In the genomic region with DNA sequence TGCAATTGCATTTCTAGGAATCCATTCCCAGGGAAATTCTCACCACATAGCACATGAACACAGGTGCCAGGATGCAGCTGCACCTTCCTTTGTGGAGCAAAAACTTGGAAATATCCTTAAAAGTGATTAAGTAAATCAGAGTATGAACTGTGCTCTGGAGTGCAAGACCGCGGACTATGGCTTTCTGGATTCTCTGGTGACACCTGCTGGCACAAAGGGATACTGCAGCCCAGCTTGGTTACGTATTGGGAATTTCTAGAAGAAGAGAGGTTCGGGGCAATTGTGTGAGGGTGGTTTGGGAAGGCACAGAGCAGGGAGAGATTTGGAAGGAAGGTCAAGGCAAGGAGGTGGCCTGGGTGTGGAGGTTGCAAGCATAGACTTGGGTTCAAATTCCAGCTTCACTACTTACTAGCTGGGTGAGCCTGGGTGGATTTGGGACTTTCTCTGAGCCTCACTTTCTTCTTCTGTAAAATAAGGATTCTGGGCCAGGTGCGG, we compare ENCODE assay signal across 1 cellular context.
A peak's percentile ranks its signal among the peaks of the same experiment; 100 is the strongest.
TF ChIP-seq lines count a peak whose summit lies in the region.

No MANE protein-coding gene starts in this region.

TF ChIP-seq in HepG2, 621 proteins besides CTCF, POLR2A, EP300 and RAD21 (continued from another document and continues in another):
- TF ChIP-seq, protein P1, sequence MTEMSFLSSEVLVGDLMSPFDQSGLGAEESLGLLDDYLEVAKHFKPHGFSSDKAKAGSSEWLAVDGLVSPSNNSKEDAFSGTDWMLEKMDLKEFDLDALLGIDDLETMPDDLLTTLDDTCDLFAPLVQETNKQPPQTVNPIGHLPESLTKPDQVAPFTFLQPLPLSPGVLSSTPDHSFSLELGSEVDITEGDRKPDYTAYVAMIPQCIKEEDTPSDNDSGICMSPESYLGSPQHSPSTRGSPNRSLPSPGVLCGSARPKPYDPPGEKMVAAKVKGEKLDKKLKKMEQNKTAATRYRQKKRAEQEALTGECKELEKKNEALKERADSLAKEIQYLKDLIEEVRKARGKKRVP (CRISPR knock-in tag; IDR thresholded peaks at IDR 0.05), result no peak
- TF ChIP-seq TP53 (CRISPR knock-in tag; conservative IDR thresholded peaks at IDR 0.05) (no peak), ZNF768 (CRISPR knock-in tag; IDR thresholded peaks at IDR 0.05) (no peak), ZBTB7B (CRISPR knock-in tag; IDR thresholded peaks at IDR 0.05) (0 out of 2 replicates have a peak, but pooled peaks have one; percentile 23), ZNF496 (CRISPR knock-in tag; IDR thresholded peaks at IDR 0.05; ENCODE audit: insufficient replicate concordance) (no peak), HDAC6 (IDR thresholded peaks at IDR 0.05; ENCODE audit: low read depth, low read length) (no peak), ZFY (CRISPR knock-in tag; IDR thresholded peaks at IDR 0.05) (no peak), ZNF10 (CRISPR knock-in tag; IDR thresholded peaks at IDR 0.05; ENCODE audit: borderline replicate concordance, low read depth) (no peak), ZNF883 (CRISPR knock-in tag; IDR thresholded peaks at IDR 0.05; ENCODE audit: not compliant biosample characterization) (peak; percentile 41), ZNF251 (CRISPR knock-in tag; IDR thresholded peaks at IDR 0.05) (no peak), NR2F1 (CRISPR knock-in tag; IDR thresholded peaks at IDR 0.05) (no peak), KDM1A (CRISPR knock-in tag; IDR thresholded peaks at IDR 0.05) (no peak), HMG20A (CRISPR knock-in tag; IDR thresholded peaks at IDR 0.05; ENCODE audit: borderline replicate concordance) (no peak), KLF9 (CRISPR knock-in tag; IDR thresholded peaks at IDR 0.05; ENCODE audit: low read depth) (no peak), KLF12 (CRISPR knock-in tag; IDR thresholded peaks at IDR 0.05; ENCODE audit: borderline replicate concordance) (no peak), ZNF431 (CRISPR knock-in tag; IDR thresholded peaks at IDR 0.05; ENCODE audit: borderline replicate concordance, low read depth) (no peak), ZIK1 (CRISPR knock-in tag; IDR thresholded peaks at IDR 0.05; ENCODE audit: borderline replicate concordance, low read depth) (no peak), ZNF781 (CRISPR knock-in tag; IDR thresholded peaks at IDR 0.05; ENCODE audit: borderline replicate concordance, not compliant biosample characterization) (no peak), ZNF33A (CRISPR knock-in tag; IDR thresholded peaks at IDR 0.05; ENCODE audit: borderline replicate concordance) (no peak), RFX5 (IDR thresholded peaks at IDR 0.05; ENCODE audit: low read depth, low read length) (no peak), GATAD2A (CRISPR knock-in tag; IDR thresholded peaks at IDR 0.05) (peak; percentile 69; the same call in 1 of the 2 replicates), PRMT3 (CRISPR knock-in tag; IDR thresholded peaks at IDR 0.05; ENCODE audit: borderline replicate concordance, low read depth) (no peak), EEA1 (CRISPR knock-in tag; IDR thresholded peaks at IDR 0.05; ENCODE audit: borderline replicate concordance) (no peak), HDAC1 (CRISPR knock-in tag; IDR thresholded peaks at IDR 0.05) (no peak), SRF (IDR thresholded peaks at IDR 0.05; ENCODE audit: low read depth, low read length) (no peak), SRSF4 (IDR thresholded peaks at IDR 0.05; ENCODE audit: low read depth, low read length, poor library complexity, severe bottlenecking) (no peak), ZNF501 (CRISPR knock-in tag; IDR thresholded peaks at IDR 0.05) (peak; percentile 88), DPF2 (CRISPR knock-in tag; IDR thresholded peaks at IDR 0.05; ENCODE audit: borderline replicate concordance, low read depth) (no peak), YY1 (IDR thresholded peaks at IDR 0.05; ENCODE audit: insufficient read depth, insufficient replicate concordance, low read depth, low read length) (no peak), MTA1 (CRISPR knock-in tag; IDR thresholded peaks at IDR 0.05; ENCODE audit: borderline replicate concordance) (no peak), ZNF713 (CRISPR knock-in tag; IDR thresholded peaks at IDR 0.05) (no peak), MIER3 (CRISPR knock-in tag; IDR thresholded peaks at IDR 0.05; ENCODE audit: borderline replicate concordance) (no peak), ZNF260 (CRISPR knock-in tag; IDR thresholded peaks at IDR 0.05; ENCODE audit: borderline replicate concordance, low read depth) (no peak), ZNF878 (CRISPR knock-in tag; IDR thresholded peaks at IDR 0.05) (peak; percentile 63; the same call in 1 of the 2 replicates), ZNF543 (CRISPR knock-in tag; IDR thresholded peaks at IDR 0.05) (no peak), KDM6A (CRISPR knock-in tag; IDR thresholded peaks at IDR 0.05; ENCODE audit: low read depth) (no peak), HOXA3 (CRISPR knock-in tag; IDR thresholded peaks at IDR 0.05) (no peak; the same call in 1 of the 2 replicates)
- TF ChIP-seq, protein P2, sequence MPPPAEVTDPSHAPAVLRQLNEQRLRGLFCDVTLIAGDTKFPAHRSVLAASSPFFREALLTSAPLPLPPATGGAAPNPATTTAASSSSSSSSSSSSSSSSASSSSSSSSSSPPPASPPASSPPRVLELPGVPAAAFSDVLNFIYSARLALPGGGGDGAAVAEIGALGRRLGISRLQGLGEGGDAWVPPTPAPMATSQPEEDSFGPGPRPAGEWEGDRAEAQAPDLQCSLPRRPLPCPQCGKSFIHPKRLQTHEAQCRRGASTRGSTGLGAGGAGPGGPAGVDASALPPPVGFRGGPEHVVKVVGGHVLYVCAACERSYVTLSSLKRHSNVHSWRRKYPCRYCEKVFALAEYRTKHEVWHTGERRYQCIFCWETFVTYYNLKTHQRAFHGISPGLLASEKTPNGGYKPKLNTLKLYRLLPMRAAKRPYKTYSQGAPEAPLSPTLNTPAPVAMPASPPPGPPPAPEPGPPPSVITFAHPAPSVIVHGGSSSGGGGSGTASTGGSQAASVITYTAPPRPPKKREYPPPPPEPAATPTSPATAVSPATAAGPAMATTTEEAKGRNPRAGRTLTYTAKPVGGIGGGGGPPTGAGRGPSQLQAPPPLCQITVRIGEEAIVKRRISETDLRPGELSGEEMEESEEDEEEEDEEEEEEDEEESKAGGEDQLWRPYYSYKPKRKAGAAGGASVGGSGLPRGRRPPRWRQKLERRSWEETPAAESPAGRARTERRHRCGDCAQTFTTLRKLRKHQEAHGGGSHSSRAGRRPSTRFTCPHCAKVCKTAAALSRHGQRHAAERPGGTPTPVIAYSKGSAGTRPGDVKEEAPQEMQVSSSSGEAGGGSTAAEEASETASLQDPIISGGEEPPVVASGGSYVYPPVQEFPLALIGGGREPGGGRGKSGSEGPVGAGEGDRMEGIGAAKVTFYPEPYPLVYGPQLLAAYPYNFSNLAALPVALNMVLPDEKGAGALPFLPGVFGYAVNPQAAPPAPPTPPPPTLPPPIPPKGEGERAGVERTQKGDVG (CRISPR knock-in tag; IDR thresholded peaks at IDR 0.05; ENCODE audit: borderline replicate concordance), result no peak
- TF ChIP-seq, protein P3, sequence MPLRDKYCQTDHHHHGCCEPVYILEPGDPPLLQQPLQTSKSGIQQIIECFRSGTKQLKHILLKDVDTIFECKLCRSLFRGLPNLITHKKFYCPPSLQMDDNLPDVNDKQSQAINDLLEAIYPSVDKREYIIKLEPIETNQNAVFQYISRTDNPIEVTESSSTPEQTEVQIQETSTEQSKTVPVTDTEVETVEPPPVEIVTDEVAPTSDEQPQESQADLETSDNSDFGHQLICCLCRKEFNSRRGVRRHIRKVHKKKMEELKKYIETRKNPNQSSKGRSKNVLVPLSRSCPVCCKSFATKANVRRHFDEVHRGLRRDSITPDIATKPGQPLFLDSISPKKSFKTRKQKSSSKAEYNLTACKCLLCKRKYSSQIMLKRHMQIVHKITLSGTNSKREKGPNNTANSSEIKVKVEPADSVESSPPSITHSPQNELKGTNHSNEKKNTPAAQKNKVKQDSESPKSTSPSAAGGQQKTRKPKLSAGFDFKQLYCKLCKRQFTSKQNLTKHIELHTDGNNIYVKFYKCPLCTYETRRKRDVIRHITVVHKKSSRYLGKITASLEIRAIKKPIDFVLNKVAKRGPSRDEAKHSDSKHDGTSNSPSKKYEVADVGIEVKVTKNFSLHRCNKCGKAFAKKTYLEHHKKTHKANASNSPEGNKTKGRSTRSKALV (CRISPR knock-in tag; IDR thresholded peaks at IDR 0.05), result no peak
- TF ChIP-seq, protein P4, sequence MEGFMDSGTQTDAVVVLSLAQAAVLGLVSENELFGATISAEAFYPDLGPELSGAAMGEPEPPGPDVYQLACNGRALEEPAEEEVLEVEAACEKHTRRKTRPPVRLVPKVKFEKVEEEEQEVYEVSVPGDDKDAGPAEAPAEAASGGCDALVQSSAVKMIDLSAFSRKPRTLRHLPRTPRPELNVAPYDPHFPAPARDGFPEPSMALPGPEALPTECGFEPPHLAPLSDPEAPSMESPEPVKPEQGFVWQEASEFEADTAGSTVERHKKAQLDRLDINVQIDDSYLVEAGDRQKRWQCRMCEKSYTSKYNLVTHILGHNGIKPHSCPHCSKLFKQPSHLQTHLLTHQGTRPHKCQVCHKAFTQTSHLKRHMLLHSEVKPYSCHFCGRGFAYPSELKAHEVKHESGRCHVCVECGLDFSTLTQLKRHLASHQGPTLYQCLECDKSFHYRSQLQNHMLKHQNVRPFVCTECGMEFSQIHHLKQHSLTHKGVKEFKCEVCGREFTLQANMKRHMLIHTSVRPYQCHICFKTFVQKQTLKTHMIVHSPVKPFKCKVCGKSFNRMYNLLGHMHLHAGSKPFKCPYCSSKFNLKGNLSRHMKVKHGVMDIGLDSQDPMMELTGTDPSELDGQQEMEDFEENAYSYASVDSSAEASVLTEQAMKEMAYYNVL (CRISPR knock-in tag; IDR thresholded peaks at IDR 0.05; ENCODE audit: borderline replicate concordance), result no peak
- TF ChIP-seq, protein P5, sequence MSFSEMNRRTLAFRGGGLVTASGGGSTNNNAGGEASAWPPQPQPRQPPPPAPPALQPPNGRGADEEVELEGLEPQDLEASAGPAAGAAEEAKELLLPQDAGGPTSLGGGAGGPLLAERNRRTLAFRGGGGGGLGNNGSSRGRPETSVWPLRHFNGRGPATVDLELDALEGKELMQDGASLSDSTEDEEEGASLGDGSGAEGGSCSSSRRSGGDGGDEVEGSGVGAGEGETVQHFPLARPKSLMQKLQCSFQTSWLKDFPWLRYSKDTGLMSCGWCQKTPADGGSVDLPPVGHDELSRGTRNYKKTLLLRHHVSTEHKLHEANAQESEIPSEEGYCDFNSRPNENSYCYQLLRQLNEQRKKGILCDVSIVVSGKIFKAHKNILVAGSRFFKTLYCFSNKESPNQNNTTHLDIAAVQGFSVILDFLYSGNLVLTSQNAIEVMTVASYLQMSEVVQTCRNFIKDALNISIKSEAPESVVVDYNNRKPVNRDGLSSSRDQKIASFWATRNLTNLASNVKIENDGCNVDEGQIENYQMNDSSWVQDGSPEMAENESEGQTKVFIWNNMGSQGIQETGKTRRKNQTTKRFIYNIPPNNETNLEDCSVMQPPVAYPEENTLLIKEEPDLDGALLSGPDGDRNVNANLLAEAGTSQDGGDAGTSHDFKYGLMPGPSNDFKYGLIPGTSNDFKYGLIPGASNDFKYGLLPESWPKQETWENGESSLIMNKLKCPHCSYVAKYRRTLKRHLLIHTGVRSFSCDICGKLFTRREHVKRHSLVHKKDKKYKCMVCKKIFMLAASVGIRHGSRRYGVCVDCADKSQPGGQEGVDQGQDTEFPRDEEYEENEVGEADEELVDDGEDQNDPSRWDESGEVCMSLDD (CRISPR knock-in tag; IDR thresholded peaks at IDR 0.05; ENCODE audit: borderline replicate concordance), result no peak
- TF ChIP-seq, protein P6, sequence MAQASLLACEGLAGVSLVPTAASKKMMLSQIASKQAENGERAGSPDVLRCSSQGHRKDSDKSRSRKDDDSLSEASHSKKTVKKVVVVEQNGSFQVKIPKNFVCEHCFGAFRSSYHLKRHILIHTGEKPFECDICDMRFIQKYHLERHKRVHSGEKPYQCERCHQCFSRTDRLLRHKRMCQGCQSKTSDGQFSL (CRISPR knock-in tag; IDR thresholded peaks at IDR 0.05), result no peak
- TF ChIP-seq, protein P7, sequence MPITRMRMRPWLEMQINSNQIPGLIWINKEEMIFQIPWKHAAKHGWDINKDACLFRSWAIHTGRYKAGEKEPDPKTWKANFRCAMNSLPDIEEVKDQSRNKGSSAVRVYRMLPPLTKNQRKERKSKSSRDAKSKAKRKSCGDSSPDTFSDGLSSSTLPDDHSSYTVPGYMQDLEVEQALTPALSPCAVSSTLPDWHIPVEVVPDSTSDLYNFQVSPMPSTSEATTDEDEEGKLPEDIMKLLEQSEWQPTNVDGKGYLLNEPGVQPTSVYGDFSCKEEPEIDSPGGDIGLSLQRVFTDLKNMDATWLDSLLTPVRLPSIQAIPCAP (CRISPR knock-in tag; IDR thresholded peaks at IDR 0.05; ENCODE audit: low read depth), result no peak
- TF ChIP-seq, protein P8, sequence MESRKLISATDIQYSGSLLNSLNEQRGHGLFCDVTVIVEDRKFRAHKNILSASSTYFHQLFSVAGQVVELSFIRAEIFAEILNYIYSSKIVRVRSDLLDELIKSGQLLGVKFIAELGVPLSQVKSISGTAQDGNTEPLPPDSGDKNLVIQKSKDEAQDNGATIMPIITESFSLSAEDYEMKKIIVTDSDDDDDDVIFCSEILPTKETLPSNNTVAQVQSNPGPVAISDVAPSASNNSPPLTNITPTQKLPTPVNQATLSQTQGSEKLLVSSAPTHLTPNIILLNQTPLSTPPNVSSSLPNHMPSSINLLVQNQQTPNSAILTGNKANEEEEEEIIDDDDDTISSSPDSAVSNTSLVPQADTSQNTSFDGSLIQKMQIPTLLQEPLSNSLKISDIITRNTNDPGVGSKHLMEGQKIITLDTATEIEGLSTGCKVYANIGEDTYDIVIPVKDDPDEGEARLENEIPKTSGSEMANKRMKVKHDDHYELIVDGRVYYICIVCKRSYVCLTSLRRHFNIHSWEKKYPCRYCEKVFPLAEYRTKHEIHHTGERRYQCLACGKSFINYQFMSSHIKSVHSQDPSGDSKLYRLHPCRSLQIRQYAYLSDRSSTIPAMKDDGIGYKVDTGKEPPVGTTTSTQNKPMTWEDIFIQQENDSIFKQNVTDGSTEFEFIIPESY (CRISPR knock-in tag; IDR thresholded peaks at IDR 0.05), result peak; percentile 57; the same call in 1 of the 2 replicates
- TF ChIP-seq, protein P9, sequence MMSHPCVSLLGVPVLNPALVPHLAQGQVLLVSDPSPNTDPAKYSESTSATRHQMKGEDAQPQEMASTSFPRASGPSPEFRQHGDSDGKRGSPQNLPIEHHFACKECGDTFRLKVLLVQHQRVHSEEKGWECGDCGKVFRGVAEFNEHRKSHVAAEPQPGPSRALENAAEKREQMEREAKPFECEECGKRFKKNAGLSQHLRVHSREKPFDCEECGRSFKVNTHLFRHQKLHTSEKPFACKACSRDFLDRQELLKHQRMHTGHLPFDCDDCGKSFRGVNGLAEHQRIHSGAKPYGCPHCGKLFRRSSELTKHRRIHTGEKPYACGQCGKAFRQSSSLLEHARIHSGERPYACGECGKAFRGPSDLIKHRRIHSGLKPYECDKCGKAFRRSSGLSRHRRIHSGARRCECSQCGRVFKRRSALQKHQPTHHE (CRISPR knock-in tag; IDR thresholded peaks at IDR 0.05; ENCODE audit: borderline replicate concordance), result no peak
- TF ChIP-seq, protein P10, sequence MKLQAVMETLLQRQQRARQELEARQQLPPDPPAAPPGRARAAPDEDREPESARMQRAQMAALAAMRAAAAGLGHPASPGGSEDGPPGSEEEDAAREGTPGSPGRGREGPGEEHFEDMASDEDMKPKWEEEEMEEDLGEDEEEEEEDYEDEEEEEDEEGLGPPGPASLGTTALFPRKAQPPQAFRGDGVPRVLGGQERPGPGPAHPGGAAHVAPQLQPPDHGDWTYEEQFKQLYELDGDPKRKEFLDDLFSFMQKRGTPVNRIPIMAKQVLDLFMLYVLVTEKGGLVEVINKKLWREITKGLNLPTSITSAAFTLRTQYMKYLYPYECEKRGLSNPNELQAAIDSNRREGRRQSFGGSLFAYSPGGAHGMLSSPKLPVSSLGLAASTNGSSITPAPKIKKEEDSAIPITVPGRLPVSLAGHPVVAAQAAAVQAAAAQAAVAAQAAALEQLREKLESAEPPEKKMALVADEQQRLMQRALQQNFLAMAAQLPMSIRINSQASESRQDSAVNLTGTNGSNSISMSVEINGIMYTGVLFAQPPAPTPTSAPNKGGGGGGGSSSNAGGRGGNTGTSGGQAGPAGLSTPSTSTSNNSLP (IDR thresholded peaks at IDR 0.05; ENCODE audit: low read depth, low read length), result peak; percentile 69; the same call in 1 of the 2 replicates
